25 cellular contexts compared by ENCODE assay signal in genomic region chr12:114444422-114445279, GRCh38. TPM values are rescaled to one million over a fixed set of nuclear protein-coding genes. Genes with fewer than 3 reads are reported as not detected.
DNase-seq lines count a peak whose midpoint lies in the region; ATAC-seq and TF ChIP-seq lines count a peak whose summit lies in the region.
"Had no signal": no experiment of that assay in that cellular context is flagged by ENCODE, and none has a peak within 500 bp of the region (broad histone marks: within the 10 kb centered on the region; RNA-seq: fewer than 3 reads in every experiment).

No MANE protein-coding gene starts in this region.

- no peaks in the 10 kb centered on the region for H3K4me1 Mint-ChIP-seq in activated CD4-positive, alpha-beta T cell treated with anti-CD3 and anti-CD28 coated beads for 36 hours
- H3K4me1 Mint-ChIP-seq in neural progenitor cell: no peaks in the 10 kb centered on the region
- H3K4me1 Mint-ChIP-seq: neural crest cell; stimulated activated memory B cell treated with anti-CD40 and anti-IgM and Interleukin-4, amounts not matched to agents 10 μg/mL and 1 μg/mL and 100 μg/mL, for 72 hours had no signal

- TF ChIP-seq CTCF in neural progenitor cell (IDR thresholded peaks at IDR 0.05) (no peak), transverse colon (IDR thresholded peaks at IDR 0.05) (no peak)

- H3K4me3 ChIP-seq in neural progenitor cell (no peak overlapping the region), transverse colon (no peak overlapping the region)
- H3K4me3 ChIP-seq: dorsolateral prefrontal cortex, skin epidermis had no signal

- POLR2A ChIA-PET in activated CD4-positive, alpha-beta T cell treated with anti-CD3 and anti-CD28 coated beads for 36 hours (lab: Charles Lee): no interaction called here

- in situ Hi-C loops in transverse colon (cut with MboI; ENCODE audit: low pct_ligation_motif_present in 1 of 4, low pct_unique_long_range_greater_than_20kb in 1 of 4, low sequenced_read_pairs in 3 of 4): no loop called here

- H3K36me3 ChIP-seq in neural progenitor cell (no peaks in the 10 kb centered on the region), transverse colon (no peaks in the 10 kb centered on the region)

- peaks cover 78% of the 10 kb centered on the region for H3K27me3 Mint-ChIP-seq in activated CD4-positive, alpha-beta T cell treated with anti-CD3 and anti-CD28 coated beads for 36 hours
- H3K27me3 Mint-ChIP-seq in neural progenitor cell (ENCODE audit: insufficient read depth, low read depth): peaks cover 85% of the 10 kb centered on the region

- no peak overlapping the region for H2AFZ ChIP-seq in neural progenitor cell (replicated peaks)

- peaks cover 6% of the 10 kb centered on the region for H3F3A ChIP-seq in neural progenitor cell (ENCODE audit: low read depth)

- intact Hi-C loops in activated CD4-positive, alpha-beta T cell treated with anti-CD3 and anti-CD28 coated beads for 36 hours (cut with DNase I, micrococcal nuclease): loop anchor here (5.0 to 10.0 kb wide), 3 partner anchors 223 to 250 kb away; partner anchors contain the start of gene TBX3 (in 1 of the 2)
- intact Hi-C loops in transverse colon (cut with DNase I; ENCODE audit: low total_unique reads): no loop called here

- ATAC-seq in activated CD4-positive, alpha-beta T cell treated with anti-CD3 and anti-CD28 coated beads for 36 hours: no peak
- ATAC-seq: activated T-cell treated with anti-CD3 and anti-CD28 coated beads, Interleukin-2, amount 50 U/mL, for 72 hours; foreskin keratinocyte; stimulated activated memory B cell treated with anti-CD40 and anti-IgM and Interleukin-4, amounts not matched to agents 10 μg/mL and 1 μg/mL and 100 μg/mL, for 72 hours had no signal

- DNase-seq in activated CD4-positive, alpha-beta T cell treated with anti-CD3 and anti-CD28 coated beads for 36 hours: peak; percentile 10
- no peak for DNase-seq in activated CD4-positive, alpha-beta T cell treated with anti-CD3 and anti-CD28 coated beads, Interleukin-2, amount 50 U/mL, for 4 hours
- peak; percentile 40 for DNase-seq in ELF-1 (ENCODE audit: low read depth, low spot score)
- DNase-seq in astrocyte of the hippocampus (ENCODE audit: low read depth, low spot score): peak; percentile 3
- DNase-seq in neural progenitor cell (ENCODE audit: low spot score): peak; percentile 75
- no peak for DNase-seq in NCI-H69 (lab: John Stamatoyannopoulos, UW)
- DNase-seq in transverse colon: no peak
- DNase-seq in HT-29 (ENCODE audit: low spot score): no peak
- DNase-seq: activated naive CD4-positive, alpha-beta T cell treated with anti-CD3 and anti-CD28 coated beads for 36 hours; activated T-cell treated with anti-CD3 and anti-CD28 coated beads, Interleukin-2, amount 50 U/mL, for 72 hours; dorsolateral prefrontal cortex; EL; hippocampal formation; NCI-H1417; NCI-H2107; NCI-H524 treated with DMSO at 0.1 percent for 48 hours; stimulated activated CD4-positive, alpha-beta T cell treated with anti-CD3 and anti-CD28 coated beads, Interleukin-2, amount 100 ng/mL, for 24 hours; T-helper 9 cell had no signal

- H3K36me3 Mint-ChIP-seq in activated CD4-positive, alpha-beta T cell treated with anti-CD3 and anti-CD28 coated beads for 36 hours (ENCODE audit: low read depth): no peaks in the 10 kb centered on the region
- no peaks in the 10 kb centered on the region for H3K36me3 Mint-ChIP-seq in neural progenitor cell
- H3K36me3 Mint-ChIP-seq: stimulated activated memory B cell treated with anti-CD40 and anti-IgM and Interleukin-4, amounts not matched to agents 10 μg/mL and 1 μg/mL and 100 μg/mL, for 72 hours had no signal

- H3K27ac ChIP-seq in neural progenitor cell: no peak overlapping the region
- H3K27ac ChIP-seq in transverse colon: no peak overlapping the region
- H3K27ac ChIP-seq: dorsolateral prefrontal cortex, epithelial cell of prostate, foreskin keratinocyte, skin epidermis had no signal

- no peak overlapping the region for H3K27ac Mint-ChIP-seq in activated CD4-positive, alpha-beta T cell treated with anti-CD3 and anti-CD28 coated beads for 36 hours
- no peak overlapping the region for H3K27ac Mint-ChIP-seq in neural progenitor cell
- H3K27ac Mint-ChIP-seq: activated naive CD4-positive, alpha-beta T cell treated with anti-CD3 and anti-CD28 coated beads for 36 hours; activated T-cell treated with anti-CD3 and anti-CD28 coated beads, Interleukin-2, amount 50 U/mL, for 72 hours; stimulated activated memory B cell treated with anti-CD40 and anti-IgM and Interleukin-4, amounts not matched to agents 10 μg/mL and 1 μg/mL and 100 μg/mL, for 72 hours had no signal

- H3K4me3 Mint-ChIP-seq in activated CD4-positive, alpha-beta T cell treated with anti-CD3 and anti-CD28 coated beads for 36 hours: no peak overlapping the region
- no peak overlapping the region for H3K4me3 Mint-ChIP-seq in neural progenitor cell
- H3K4me3 Mint-ChIP-seq: activated naive CD4-positive, alpha-beta T cell treated with anti-CD3 and anti-CD28 coated beads for 36 hours; activated T-cell treated with anti-CD3 and anti-CD28 coated beads, Interleukin-2, amount 50 U/mL, for 72 hours; neural crest cell; stimulated activated memory B cell treated with anti-CD40 and anti-IgM and Interleukin-4, amounts not matched to agents 10 μg/mL and 1 μg/mL and 100 μg/mL, for 72 hours had no signal

- WGBS in transverse colon (ENCODE audit: low coverage in 1 of 2), 2 donors: 21 to 31% methylated on average over 4 to 43 of the region's 44 CpGs

- peaks cover 100% of the 10 kb centered on the region for H4K20me1 ChIP-seq in neural progenitor cell (ENCODE audit: low read depth)

- no peaks in the 10 kb centered on the region for H3K9me3 Mint-ChIP-seq in activated CD4-positive, alpha-beta T cell treated with anti-CD3 and anti-CD28 coated beads for 36 hours (ENCODE audit: low read depth)
- H3K9me3 Mint-ChIP-seq in neural progenitor cell: no peaks in the 10 kb centered on the region
- H3K9me3 Mint-ChIP-seq: activated naive CD4-positive, alpha-beta T cell treated with anti-CD3 and anti-CD28 coated beads for 36 hours; activated T-cell treated with anti-CD3 and anti-CD28 coated beads, Interleukin-2, amount 50 U/mL, for 72 hours; neural crest cell; stimulated activated memory B cell treated with anti-CD40 and anti-IgM and Interleukin-4, amounts not matched to agents 10 μg/mL and 1 μg/mL and 100 μg/mL, for 72 hours had no signal

- no peak for TF ChIP-seq POLR2A in transverse colon (IDR thresholded peaks at IDR 0.05)

- H3K27me3 ChIP-seq in neural progenitor cell (peaks cover 100% of the 10 kb centered on the region), transverse colon (peaks cover 100% of the 10 kb centered on the region)

- TF ChIP-seq EP300 in transverse colon (IDR thresholded peaks at IDR 0.05; ENCODE audit: low read depth): no peak

- no peak overlapping the region for H3K4me2 ChIP-seq in neural progenitor cell

- H3K9ac ChIP-seq in neural progenitor cell: no peak overlapping the region

- CTCF ChIA-PET in activated CD4-positive, alpha-beta T cell treated with anti-CD3 and anti-CD28 coated beads for 36 hours (lab: Charles Lee): no interaction called here

- H3K9me3 ChIP-seq in neural progenitor cell (ENCODE audit: low read depth) (no peaks in the 10 kb centered on the region), transverse colon (no peaks in the 10 kb centered on the region)

- H3K79me2 ChIP-seq in neural progenitor cell (ENCODE audit: low read depth): no peaks in the 10 kb centered on the region

- H3K4me1 ChIP-seq in neural progenitor cell (no peaks in the 10 kb centered on the region), transverse colon (no peaks in the 10 kb centered on the region)
- H3K4me1 ChIP-seq: foreskin keratinocyte had no signal

RNA-seq across cellular contexts. Expression of gene TBX5, which starts 38.7 kb away (rescaled TPM):
- total RNA-seq in activated CD4-positive, alpha-beta T cell treated with anti-CD3 and anti-CD28 coated beads for 36 hours: not detected
- total RNA-seq in neural progenitor cell (ENCODE audit: low replicate concordance) (not detected in 2 replicates), transverse colon (not detected)
- not detected in 2 replicates for total RNA-seq in HT-29 (2014; rRNA removed; shearing (Covaris generic))
- total RNA-seq: activated CD8-positive, alpha-beta memory T cell treated with anti-CD3 and anti-CD28 coated beads for 36 hours; activated naive CD4-positive, alpha-beta T cell treated with anti-CD3 and anti-CD28 coated beads for 36 hours; activated T-cell treated with anti-CD3 and anti-CD28 coated beads, Interleukin-2, amount 50 U/mL, for 72 hours; foreskin keratinocyte; neural crest cell; posterior vena cava had no signal

Comparison
In these comparisons a context has a peak if more than half of its experiments do, and no peak if none do; other contexts are left out.
1. DNase-seq: peak in activated CD4-positive, alpha-beta T cell treated with anti-CD3 and anti-CD28 coated beads for 36 hours (single experiment), ELF-1 (single experiment), astrocyte of the hippocampus (single experiment) and neural progenitor cell (single experiment); none in activated CD4-positive, alpha-beta T cell treated with anti-CD3 and anti-CD28 coated beads, Interleukin-2, amount 50 U/mL, for 4 hours (0 of 2), NCI-H69 (single experiment), transverse colon (single experiment) and HT-29 (single experiment).